32 cellular contexts compared by ENCODE assay signal in genomic region chr10:1499344-1499957, GRCh38.
A peak's percentile ranks its signal among the peaks of the same experiment; 100 is the strongest.
DNase-seq lines count a peak whose midpoint lies in the region; ATAC-seq and TF ChIP-seq lines count a peak whose summit lies in the region.
"Had no signal": no experiment of that assay in that cellular context is flagged by ENCODE, and none has a peak within 500 bp of the region (broad histone marks: within the 10 kb centered on the region; RNA-seq: fewer than 3 reads in every experiment).

No MANE protein-coding gene starts in this region.

- peaks cover 16% of the 10 kb centered on the region for H3F3A ChIP-seq in smooth muscle cell (ENCODE audit: low read depth)

- H3K79me2 ChIP-seq in smooth muscle cell (ENCODE audit: low read depth): no peaks in the 10 kb centered on the region

- H3K27ac Mint-ChIP-seq in activated CD8-positive, alpha-beta T cell treated with anti-CD3 and anti-CD28 coated beads for 36 hours: no peak overlapping the region
- no peak overlapping the region for H3K27ac Mint-ChIP-seq in activated CD8-positive, alpha-beta T cell treated with anti-CD3 and anti-CD28 coated beads, Interleukin-2, amount 10 ng/mL, durations not matched to agents 7 days and 5 days
- H3K27ac Mint-ChIP-seq: brain; CD4-positive, CD25-positive, alpha-beta regulatory T cell; HFFc6; naive thymus-derived CD4-positive, alpha-beta T cell; stimulated activated memory B cell treated with anti-CD40 and anti-IgM and Interleukin-4, amounts not matched to agents 10 μg/mL and 1 μg/mL and 100 μg/mL, for 72 hours; T-helper 2 cell treated with Interferon-gamma antibody and Interleukin-4, amounts not matched to agents 5 μg/mL and 100 μg/mL, for 36 hours had no signal

- POLR2A ChIA-PET in activated CD8-positive, alpha-beta T cell treated with anti-CD3 and anti-CD28 coated beads for 36 hours (lab: Charles Lee): no interaction called here
- POLR2A ChIA-PET in activated CD8-positive, alpha-beta T cell treated with anti-CD3 and anti-CD28 coated beads, Interleukin-2, amount 10 ng/mL, durations not matched to agents 7 days and 5 days (lab: Charles Lee): no interaction called here
- POLR2A ChIA-PET in HEK293 (lab: Yijun Ruan, JAX) (no interaction called here), RWPE1 (lab: Yijun Ruan, JAX; ENCODE audit: low non-redundant PET) (no interaction called here)

- H2AFZ ChIP-seq in smooth muscle cell (ENCODE audit: low read depth): no peak overlapping the region
- H2AFZ ChIP-seq: GM23248, PC-9 had no signal

- H3K4me1 ChIP-seq in HEK293 (ENCODE audit: control insufficient read depth, insufficient read depth, low read length): no peaks in the 10 kb centered on the region
- no peaks in the 10 kb centered on the region for H3K4me1 ChIP-seq in smooth muscle cell (ENCODE audit: low read depth)
- H3K4me1 ChIP-seq: adrenal gland, gastrocnemius medialis, prostate gland, suprapubic skin, upper lobe of left lung had no signal

- H3K9ac ChIP-seq in smooth muscle cell (ENCODE audit: low read depth): no peak overlapping the region
- H3K9ac ChIP-seq: GM23248 had no signal

- CTCF ChIA-PET in activated CD8-positive, alpha-beta T cell treated with anti-CD3 and anti-CD28 coated beads for 36 hours (lab: Charles Lee): no interaction called here
- CTCF ChIA-PET in activated CD8-positive, alpha-beta T cell treated with anti-CD3 and anti-CD28 coated beads, Interleukin-2, amount 10 ng/mL, durations not matched to agents 7 days and 5 days (lab: Charles Lee): no interaction called here
- CTCF ChIA-PET in HEK293 (lab: Yijun Ruan, JAX) (no interaction called here), RWPE1 (lab: Yijun Ruan, JAX) (no interaction called here)

- H3K4me3 Mint-ChIP-seq in activated CD8-positive, alpha-beta T cell treated with anti-CD3 and anti-CD28 coated beads for 36 hours: no peak overlapping the region
- no peak overlapping the region for H3K4me3 Mint-ChIP-seq in activated CD8-positive, alpha-beta T cell treated with anti-CD3 and anti-CD28 coated beads, Interleukin-2, amount 10 ng/mL, durations not matched to agents 7 days and 5 days
- H3K4me3 Mint-ChIP-seq: brain; CD4-positive, CD25-positive, alpha-beta regulatory T cell; HFFc6; naive thymus-derived CD4-positive, alpha-beta T cell; stimulated activated memory B cell treated with anti-CD40 and anti-IgM and Interleukin-4, amounts not matched to agents 10 μg/mL and 1 μg/mL and 100 μg/mL, for 72 hours; T-helper 2 cell treated with Interferon-gamma antibody and Interleukin-4, amounts not matched to agents 5 μg/mL and 100 μg/mL, for 36 hours had no signal

- WGBS in smooth muscle cell (ENCODE audit: low lambda C conversion rate): 83% methylated on average over 3 of the region's 3 CpGs

- H3K27ac ChIP-seq in HEK293 (ENCODE audit: extremely low read depth, low read depth, low read length): peak overlapping the region; percentile 34
- no peak overlapping the region for H3K27ac ChIP-seq in RWPE1
- H3K27ac ChIP-seq in smooth muscle cell (ENCODE audit: low read depth): peak overlapping the region; percentile 83
- H3K27ac ChIP-seq: adrenal gland, gastrocnemius medialis, GM23248, PC-9, prostate gland, suprapubic skin, upper lobe of left lung had no signal

- H3K27me3 Mint-ChIP-seq in activated CD8-positive, alpha-beta T cell treated with anti-CD3 and anti-CD28 coated beads for 36 hours: no peaks in the 10 kb centered on the region
- H3K27me3 Mint-ChIP-seq in activated CD8-positive, alpha-beta T cell treated with anti-CD3 and anti-CD28 coated beads, Interleukin-2, amount 10 ng/mL, durations not matched to agents 7 days and 5 days (ENCODE audit: low read depth): no peaks in the 10 kb centered on the region
- H3K27me3 Mint-ChIP-seq: brain; CD4-positive, CD25-positive, alpha-beta regulatory T cell; stimulated activated memory B cell treated with anti-CD40 and anti-IgM and Interleukin-4, amounts not matched to agents 10 μg/mL and 1 μg/mL and 100 μg/mL, for 72 hours had no signal

- H3K4me3 ChIP-seq in HEK293 (ENCODE audit: low read depth, low read length): no peak overlapping the region
- H3K4me3 ChIP-seq in smooth muscle cell: no peak overlapping the region
- H3K4me3 ChIP-seq: adrenal gland, gastrocnemius medialis, GM23248, PC-9, prostate gland, suprapubic skin, upper lobe of left lung had no signal

- H3K4me1 Mint-ChIP-seq in activated CD8-positive, alpha-beta T cell treated with anti-CD3 and anti-CD28 coated beads for 36 hours (ENCODE audit: low read depth): no peaks in the 10 kb centered on the region
- H3K4me1 Mint-ChIP-seq in activated CD8-positive, alpha-beta T cell treated with anti-CD3 and anti-CD28 coated beads, Interleukin-2, amount 10 ng/mL, durations not matched to agents 7 days and 5 days (ENCODE audit: low read depth): no peaks in the 10 kb centered on the region
- H3K4me1 Mint-ChIP-seq: brain; CD4-positive, CD25-positive, alpha-beta regulatory T cell; naive thymus-derived CD4-positive, alpha-beta T cell; stimulated activated memory B cell treated with anti-CD40 and anti-IgM and Interleukin-4, amounts not matched to agents 10 μg/mL and 1 μg/mL and 100 μg/mL, for 72 hours had no signal

- no peaks in the 10 kb centered on the region for H4K20me1 ChIP-seq in smooth muscle cell (ENCODE audit: low read depth)

- ATAC-seq in activated CD8-positive, alpha-beta T cell treated with anti-CD3 and anti-CD28 coated beads for 36 hours: peak; percentile 77
- ATAC-seq in activated CD8-positive, alpha-beta T cell treated with anti-CD3 and anti-CD28 coated beads, Interleukin-2, amount 10 ng/mL, durations not matched to agents 7 days and 5 days: no peak
- ATAC-seq in GM18861 (IDR thresholded peaks at IDR 0.05; ENCODE audit: unreplicated experiment): no peak
- ATAC-seq: gastrocnemius medialis; naive thymus-derived CD4-positive, alpha-beta T cell; stimulated activated memory B cell treated with anti-CD40 and anti-IgM and Interleukin-4, amounts not matched to agents 10 μg/mL and 1 μg/mL and 100 μg/mL, for 72 hours had no signal

- DNase-seq in activated CD8-positive, alpha-beta T cell treated with anti-CD3 and anti-CD28 coated beads for 36 hours: no peak
- no peak for DNase-seq in activated CD8-positive, alpha-beta T cell treated with anti-CD3 and anti-CD28 coated beads, Interleukin-2, amount 10 ng/mL, durations not matched to agents 7 days and 5 days
- peak; percentile 10 for DNase-seq in RWPE1 (ENCODE audit: low spot score)
- no peak for DNase-seq in smooth muscle cell (lab: John Stamatoyannopoulos, UW; ENCODE audit: unreplicated experiment)
- DNase-seq in cerebellar cortex (ENCODE audit: low spot score): no peak
- DNase-seq in mesenteric fat pad (ENCODE audit: low spot score): no peak
- DNase-seq: activated CD4-positive, alpha-beta T cell treated with anti-CD3 and anti-CD28 coated beads for 48 hours; adrenal gland; AML-193; CD4-positive, CD25-positive, alpha-beta regulatory T cell; cerebellar nuclear complex; dermis blood vessel endothelial cell; gastrocnemius medialis; HFFc6; Karpas-422; kidney glomerular epithelial cell; naive thymus-derived CD4-positive, alpha-beta T cell; NCI-H1436; NCI-H2081; NCI-H2227 treated with DMSO at 0.1 percent for 48 hours; occipital lobe; PC-9; SHP77 treated with DMSO at 0.1 percent for 48 hours; upper lobe of left lung had no signal

- H3K36me3 Mint-ChIP-seq in activated CD8-positive, alpha-beta T cell treated with anti-CD3 and anti-CD28 coated beads for 36 hours (ENCODE audit: low read depth): no peaks in the 10 kb centered on the region
- no peaks in the 10 kb centered on the region for H3K36me3 Mint-ChIP-seq in activated CD8-positive, alpha-beta T cell treated with anti-CD3 and anti-CD28 coated beads, Interleukin-2, amount 10 ng/mL, durations not matched to agents 7 days and 5 days (ENCODE audit: low read depth)
- H3K36me3 Mint-ChIP-seq: brain; CD4-positive, CD25-positive, alpha-beta regulatory T cell; naive thymus-derived CD4-positive, alpha-beta T cell; stimulated activated memory B cell treated with anti-CD40 and anti-IgM and Interleukin-4, amounts not matched to agents 10 μg/mL and 1 μg/mL and 100 μg/mL, for 72 hours had no signal

- H3K27me3 ChIP-seq in smooth muscle cell (ENCODE audit: low read depth): peaks cover 12% of the 10 kb centered on the region
- H3K27me3 ChIP-seq: adrenal gland, gastrocnemius medialis, suprapubic skin, upper lobe of left lung had no signal

- no peaks in the 10 kb centered on the region for H3K9me3 Mint-ChIP-seq in activated CD8-positive, alpha-beta T cell treated with anti-CD3 and anti-CD28 coated beads for 36 hours
- no peaks in the 10 kb centered on the region for H3K9me3 Mint-ChIP-seq in activated CD8-positive, alpha-beta T cell treated with anti-CD3 and anti-CD28 coated beads, Interleukin-2, amount 10 ng/mL, durations not matched to agents 7 days and 5 days (ENCODE audit: insufficient read depth)
- H3K9me3 Mint-ChIP-seq: stimulated activated memory B cell treated with anti-CD40 and anti-IgM and Interleukin-4, amounts not matched to agents 10 μg/mL and 1 μg/mL and 100 μg/mL, for 72 hours; T-helper 2 cell treated with Interferon-gamma antibody and Interleukin-4, amounts not matched to agents 5 μg/mL and 100 μg/mL, for 36 hours had no signal

- H3K36me3 ChIP-seq in HEK293 (ENCODE audit: control insufficient read depth in 2 of 2, insufficient read depth in 1 of 2, low read length in 2 of 2) (no peaks in the 10 kb centered on the region), smooth muscle cell (ENCODE audit: low read depth) (no peaks in the 10 kb centered on the region)
- H3K36me3 ChIP-seq: adrenal gland, gastrocnemius medialis, prostate gland, suprapubic skin, upper lobe of left lung had no signal

- intact Hi-C loops in activated CD8-positive, alpha-beta T cell treated with anti-CD3 and anti-CD28 coated beads for 36 hours (cut with micrococcal nuclease): no loop called here

- H3K4me2 ChIP-seq in smooth muscle cell: no peak overlapping the region
- H3K4me2 ChIP-seq: PC-9 had no signal

- H3K9me3 ChIP-seq in HEK293 (ENCODE audit: control insufficient read depth, insufficient read depth, low read depth, low read length) (no peaks in the 10 kb centered on the region), smooth muscle cell (replicated peaks; ENCODE audit: low read depth) (peaks cover 4% of the 10 kb centered on the region)
- H3K9me3 ChIP-seq: adrenal gland, gastrocnemius medialis, prostate gland, suprapubic skin, upper lobe of left lung had no signal

- TF ChIP-seq CTCF in activated CD8-positive, alpha-beta T cell treated with anti-CD3 and anti-CD28 coated beads for 36 hours (IDR thresholded peaks at IDR 0.05): no peak
- TF ChIP-seq CTCF in HEK293 (tag by site-specific recombination; IDR thresholded peaks at IDR 0.05) (no peak), RWPE1 (conservative IDR thresholded peaks at IDR 0.05; ENCODE audit: low read depth) (no peak), smooth muscle cell (IDR thresholded peaks at IDR 0.05; ENCODE audit: borderline replicate concordance, insufficient read depth, poor library complexity, severe bottlenecking) (no peak)

TF ChIP-seq in HEK293, 187 proteins besides CTCF, POLR2A, EP300 and RAD21 (continues in another document):
- TF ChIP-seq REPIN1 (tag by site-specific recombination; IDR thresholded peaks at IDR 0.05; ENCODE audit: low read depth) (no peak), GLIS2 (tag by site-specific recombination; IDR thresholded peaks at IDR 0.05) (no peak), YY2 (tag by site-specific recombination; IDR thresholded peaks at IDR 0.05) (peak; percentile 80), ZBTB17 (tag by site-specific recombination; IDR thresholded peaks at IDR 0.05) (peak; percentile 38), ZNF239 (tag by site-specific recombination; IDR thresholded peaks at IDR 0.05) (peak; percentile 26; the same call in 1 of the 2 replicates)
